In the genomic region with DNA sequence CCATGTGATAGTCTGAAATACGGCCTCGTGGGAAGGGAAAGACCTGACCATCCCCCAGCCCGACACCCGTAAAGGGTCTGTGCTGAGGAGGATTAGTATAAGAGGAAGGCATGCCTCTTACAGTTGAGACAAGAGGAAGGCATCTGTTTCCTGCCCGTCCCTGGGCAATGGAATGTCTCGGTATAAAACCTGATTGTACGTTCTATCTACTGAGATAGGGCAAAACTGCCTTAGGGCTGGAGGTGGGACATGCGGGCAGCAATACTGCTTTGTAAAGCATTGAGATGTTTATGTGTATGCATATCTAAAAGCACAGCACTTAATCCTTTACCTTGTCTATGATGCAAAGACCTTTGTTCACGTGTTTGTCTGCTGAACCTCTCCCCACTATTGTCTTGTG, we compare ENCODE assay signal across 4 cellular contexts. TPM values are rescaled to one million over a fixed set of nuclear protein-coding genes. Genes with fewer than 3 reads are reported as not detected.
"Had no signal": no experiment of that assay in that cellular context is flagged by ENCODE, and none has a peak within 500 bp of the region (broad histone marks: within the 10 kb centered on the region; RNA-seq: fewer than 3 reads in every experiment).

No MANE protein-coding gene starts in this region.

RNA-seq across cellular contexts. Expression of gene SCGB1D1, which starts 5.0 kb away (rescaled TPM):
- polyA plus RNA-seq: adipose tissue, adrenal gland, aorta, cardiac muscle cell had no signal

RNA-seq across cellular contexts. Expression of gene SCGB2A1, which starts 13.5 kb away (rescaled TPM):
- polyA plus RNA-seq: adrenal gland, aorta, cardiac muscle cell had no signal

RNA-seq across cellular contexts. Expression of gene SCGB1D2, which starts 47.0 kb away (rescaled TPM):
- polyA plus RNA-seq: aorta, cardiac muscle cell had no signal
